Comparison of ENCODE assay signal across 8 cellular contexts in genomic region chr6:136526196-136526930, GRCh38. TPM values are rescaled to one million over a fixed set of nuclear protein-coding genes. Genes with fewer than 3 reads are reported as not detected.
DNase-seq lines count a peak whose midpoint lies in the region; ATAC-seq and TF ChIP-seq lines count a peak whose summit lies in the region.

No MANE protein-coding gene starts in this region.

- H3K14ac ChIP-seq in mesenchymal stem cell (ENCODE audit: low read length in 2 of 2), result no peak overlapping the region

- H4K91ac ChIP-seq in mesenchymal stem cell (ENCODE audit: low read length), result no peak overlapping the region

- H2AK5ac ChIP-seq in mesenchymal stem cell (ENCODE audit: low read length, severe bottlenecking), result no peak overlapping the region

- no peak overlapping the region for H2BK12ac ChIP-seq in mesenchymal stem cell (ENCODE audit: low read length in 2 of 2)

- H3K4me3 ChIP-seq in endocrine pancreas (ENCODE audit: control insufficient read depth, insufficient read depth, low read length) (peak overlapping the region; percentile 15), mesenchymal stem cell (ENCODE audit: insufficient read depth in 1 of 2, low read depth in 1 of 2, low read length in 2 of 2) (no peak overlapping the region)

- no peak overlapping the region for H3K4ac ChIP-seq in mesenchymal stem cell (ENCODE audit: low read depth in 1 of 2, low read length in 2 of 2)

- H3K79me1 ChIP-seq in mesenchymal stem cell (replicated peaks; ENCODE audit: low read length, poor library complexity, severe bottlenecking), result no peaks in the 10 kb centered on the region

- peaks cover 35% of the 10 kb centered on the region for H3K4me1 ChIP-seq in endocrine pancreas (ENCODE audit: control insufficient read depth, insufficient read depth, low read length)
- peaks cover 5% of the 10 kb centered on the region for H3K4me1 ChIP-seq in mesenchymal stem cell (ENCODE audit: control insufficient read depth, insufficient read depth, low read depth, low read length)

- no peak overlapping the region for H2BK15ac ChIP-seq in mesenchymal stem cell (ENCODE audit: low read depth, poor library complexity, severe bottlenecking)

- H3K4me2 ChIP-seq in mesenchymal stem cell (ENCODE audit: low read length, poor library complexity, severe bottlenecking), result no peak overlapping the region

- H3K36me3 ChIP-seq in endocrine pancreas (ENCODE audit: control insufficient read depth, insufficient read depth, low read length), result no peaks in the 10 kb centered on the region
- H3K36me3 ChIP-seq in mesenchymal stem cell (ENCODE audit: control insufficient read depth in 1 of 2, insufficient read depth in 2 of 2, low read depth in 1 of 2, low read length in 2 of 2), result no peaks in the 10 kb centered on the region

- no peak overlapping the region for H2AFZ ChIP-seq in mesenchymal stem cell (ENCODE audit: low read depth, low read length)

- no peaks in the 10 kb centered on the region for H3K27me3 ChIP-seq in endocrine pancreas (ENCODE audit: control insufficient read depth, insufficient read depth, low read length)
- peaks cover 0 to 2% of the 10 kb centered on the region in 2 experiments for H3K27me3 ChIP-seq in mesenchymal stem cell (ENCODE audit: control insufficient read depth in 1 of 2, insufficient read depth in 1 of 2, low read length in 2 of 2)

- WGBS in mesenchymal stem cell, result 52% methylated on average over 14 of the region's 16 CpGs

- H3K9ac ChIP-seq in endocrine pancreas (ENCODE audit: control insufficient read depth, insufficient read depth, low read length) (peak overlapping the region; percentile 12), mesenchymal stem cell (ENCODE audit: low read length) (no peak overlapping the region)

- no peak overlapping the region for H3K23ac ChIP-seq in mesenchymal stem cell (ENCODE audit: low read length in 2 of 2)

- H3K27ac ChIP-seq in VCaP (peak overlapping the region; percentile 44), mesenchymal stem cell (ENCODE audit: low read length, poor library complexity, severe bottlenecking) (no peak overlapping the region), temporal lobe (ENCODE audit: low read depth, low read length) (peak overlapping the region; percentile 96)

- no peak for ATAC-seq in GM19455 (IDR thresholded peaks at IDR 0.05; ENCODE audit: unreplicated experiment)
- no peak for ATAC-seq in GM21526 (IDR thresholded peaks at IDR 0.05; ENCODE audit: low FRiP score, unreplicated experiment)

- DNase-seq in COR-L47 (lab: John Stamatoyannopoulos, UW), result peak; percentile 36
- peak; percentile 29 for DNase-seq in HuH-7 (ENCODE audit: low spot score)
- peak; percentile 60 for DNase-seq in mesenchymal stem cell

- H2BK120ac ChIP-seq in mesenchymal stem cell (ENCODE audit: low read depth, low read length), result no peak overlapping the region

- H3K18ac ChIP-seq in mesenchymal stem cell (ENCODE audit: low read depth in 1 of 2, low read length in 2 of 2), result no peak overlapping the region

- no peak overlapping the region for H2BK5ac ChIP-seq in mesenchymal stem cell (ENCODE audit: low read depth, low read length, poor library complexity, severe bottlenecking)

- H4K8ac ChIP-seq in mesenchymal stem cell (ENCODE audit: low read length), result peak overlapping the region; percentile 43

- H3K9me3 ChIP-seq in endocrine pancreas (ENCODE audit: control insufficient read depth, low read length) (no peaks in the 10 kb centered on the region), mesenchymal stem cell (ENCODE audit: control insufficient read depth, low read length) (no peaks in the 10 kb centered on the region)

- TF ChIP-seq CTCF in VCaP (conservative IDR thresholded peaks at IDR 0.05), result no peak

RNA-seq across cellular contexts. Expression of gene MAP7, which starts 23.9 kb away (rescaled TPM):
- 0.61 TPM for polyA plus RNA-seq in mesenchymal stem cell (2013, experiment 1 of 2)
- polyA plus RNA-seq in mesenchymal stem cell (2013, experiment 2 of 2), result 0.55 TPM
- 4.2 TPM for total RNA-seq in temporal lobe
